8 cellular contexts compared by ENCODE assay signal in genomic region chr1:11736746-11737639, GRCh38. TPM values are rescaled to one million over a fixed set of nuclear protein-coding genes. Genes with fewer than 3 reads are reported as not detected.
A peak's percentile ranks its signal among the peaks of the same experiment; 100 is the strongest.
DNase-seq lines count a peak whose midpoint lies in the region; ATAC-seq, FAIRE-seq and TF ChIP-seq lines count a peak whose summit lies in the region.

No MANE protein-coding gene starts in this region.

- peaks cover 7% of the 10 kb centered on the region for H3K9me1 ChIP-seq in K562 (ENCODE audit: control insufficient read depth, insufficient read depth, low read length)

- CTCF ChIA-PET in K562 (lab: Yijun Ruan, JAX; ENCODE audit: low intra/inter-chr PET ratio) = no interaction called here

- intact Hi-C loops in K562 (cut with micrococcal nuclease) (loop anchor here (5.0 kb wide), 1 partner anchor 60 kb away; no protein-coding TSS in a partner anchor), sigmoid colon (cut with DNase I) (loop anchor here (2.0 to 10.0 kb wide), 5 partner anchors 50 to 462 kb away; partner anchors contain the start of genes FBXO2, FBXO44 and UBIAD1)

- DNase-seq in ELF-1 (ENCODE audit: low read depth, low spot score) (peak; percentile 81), HS-5 (ENCODE audit: low read depth) (peak; percentile 83), SJCRH30 (peak; percentile 52 to 62), K562 (ENCODE audit: extremely low read depth in 1 of 4, low spot score in 3 of 4) (peak; percentile 43 to 73 (median 54)), sigmoid colon (peak; percentile 87)

- in situ Hi-C loops in K562 (cut with MboI) = no loop called here

- H3K4me3 ChIP-seq in SJCRH30 (peak overlapping the region; percentile 74), K562 (peak overlapping the region; percentile 69), iPS-15b (ENCODE audit: low read depth, low read length) (peak overlapping the region; percentile 82), sigmoid colon (peak overlapping the region; percentile 72 to 96 (median 86))

- FAIRE-seq in K562 (lab: Jason Lieb, UNC) = peak; percentile 49

- no peaks in the 10 kb centered on the region for H4K20me1 ChIP-seq in K562 (replicated peaks; ENCODE audit: control insufficient read depth, insufficient read depth, low read length)

- no peak for TF ChIP-seq RAD21 in K562 (CRISPR knock-in tag; conservative IDR thresholded peaks at IDR 0.05 in 1 of 2, IDR thresholded peaks at IDR 0.05 in 1 of 2)

- TF ChIP-seq CTCF in K562 (IDR thresholded peaks at IDR 0.05 in 2 of 3, conservative IDR thresholded peaks at IDR 0.05 in 1 of 3; ENCODE audit: insufficient read depth in 2 of 3, low read depth in 1 of 3, low read length in 3 of 3) = 0 out of 6 replicates have a peak, but pooled peaks of 1 of the 3 experiments have one; percentile 4
- TF ChIP-seq CTCF in sigmoid colon (IDR thresholded peaks at IDR 0.05) = no peak

- ATAC-seq in K562 (peak; percentile 52), GM19324 (IDR thresholded peaks at IDR 0.05; ENCODE audit: low FRiP score, unreplicated experiment) (no peak), GM18873 (IDR thresholded peaks at IDR 0.05; ENCODE audit: low FRiP score, unreplicated experiment) (no peak)

- H3K4me2 ChIP-seq in K562 (ENCODE audit: insufficient read depth, low read length) = peak overlapping the region; percentile 99

- peak overlapping the region; percentile 21; the same call in 1 of the 2 replicates for H3K27ac ChIP-seq in SJCRH30
- peak overlapping the region; percentile 91 for H3K27ac ChIP-seq in K562 (ENCODE audit: extremely low read depth, low read depth, low read length)
- H3K27ac ChIP-seq in sigmoid colon = peak overlapping the region; percentile 88 to 90 (median 88)

- TF ChIP-seq POLR2A in K562 (conservative IDR thresholded peaks at IDR 0.05) (no peak), sigmoid colon (IDR thresholded peaks at IDR 0.05) (no peak)

- BruUV-seq in K562 (replicated peaks; lab: Mats Ljungman, UMichigan) = no TSS peak

- 3% methylated on average over 15 of the region's 15 CpGs for WGBS in K562 (ENCODE audit: insufficient coverage, low coverage, missing lambda C conversion rate)
- whole genome bisulfite sequencing in sigmoid colon, 2 donors = 15 to 18% methylated on average over 15 of the region's 15 CpGs

- POLR2A ChIA-PET in K562 (lab: Yijun Ruan, JAX) = interaction anchor here (0.6 to 3.0 kb wide), 13 partner anchors 10 to 1272 kb away, joined by 3 to 23 read pairs (median 3); no protein-coding TSS in a partner anchor

- H3K36me3 ChIP-seq in SJCRH30 = no peaks in the 10 kb centered on the region
- H3K36me3 ChIP-seq in K562 (ENCODE audit: control insufficient read depth, insufficient read depth, low read length) = peaks cover 7% of the 10 kb centered on the region; the same call in 2 of the 3 replicates
- peaks cover 3% of the 10 kb centered on the region for H3K36me3 ChIP-seq in iPS-15b (ENCODE audit: control insufficient read depth, insufficient read depth, low read length)
- no peaks in the 10 kb centered on the region for H3K36me3 ChIP-seq in sigmoid colon

- peak overlapping the region; percentile 87 to 97 for H3K9ac ChIP-seq in K562 (ENCODE audit: insufficient read depth in 1 of 2, low read depth in 2 of 2, low read length in 2 of 2)
- H3K9ac ChIP-seq in iPS-15b (ENCODE audit: low read depth, low read length) = peak overlapping the region; percentile 76

- TF ChIP-seq EP300 in K562 (IDR thresholded peaks at IDR 0.05; ENCODE audit: low read length) = peak; percentile 18; the same call in 1 of the 2 replicates
- TF ChIP-seq EP300 in sigmoid colon (IDR thresholded peaks at IDR 0.05) = no peak

- H3K4me1 ChIP-seq in SJCRH30 = peaks cover 10% of the 10 kb centered on the region
- H3K4me1 ChIP-seq in K562 (replicated peaks in 1 of 2; ENCODE audit: control insufficient read depth in 2 of 2, insufficient read depth in 2 of 2, low read length in 2 of 2) = peaks cover 49 to 59% of the 10 kb centered on the region in 2 experiments
- H3K4me1 ChIP-seq in iPS-15b (ENCODE audit: control insufficient read depth, insufficient read depth, low read length) = peaks cover 13% of the 10 kb centered on the region
- H3K4me1 ChIP-seq in sigmoid colon = peaks cover 0 to 35% (median 26%) of the 10 kb centered on the region in 4 donors

- H3K9me3 ChIP-seq in SJCRH30 (replicated peaks) (no peaks in the 10 kb centered on the region), K562 (replicated peaks; ENCODE audit: control insufficient read depth, insufficient read depth, low read depth, low read length) (no peaks in the 10 kb centered on the region), iPS-15b (ENCODE audit: control insufficient read depth, insufficient read depth, low read length) (no peaks in the 10 kb centered on the region), sigmoid colon (no peaks in the 10 kb centered on the region)

- peak overlapping the region; percentile 84 for H2AFZ ChIP-seq in K562 (ENCODE audit: low read depth, low read length)

- H3K79me2 ChIP-seq in K562 (ENCODE audit: control insufficient read depth, insufficient read depth, low read length) = peaks cover 51% of the 10 kb centered on the region

- H3K27me3 ChIP-seq in SJCRH30 (no peaks in the 10 kb centered on the region), K562 (ENCODE audit: control insufficient read depth in 2 of 2, insufficient read depth in 2 of 2, low read length in 2 of 2) (no peaks in the 10 kb centered on the region), iPS-15b (ENCODE audit: control insufficient read depth, insufficient read depth, low read length) (no peaks in the 10 kb centered on the region), sigmoid colon (no peaks in the 10 kb centered on the region)

RNA-seq across cellular contexts. Expression of gene AGTRAP, which starts 1.1 kb away (rescaled TPM):
- total RNA-seq in SJCRH30 (2014; rRNA removed; shearing (Covaris generic)) = 13.0 and 16.5 TPM in 2 replicates
- total RNA-seq in K562 (2011; cell fraction: chromatin; rRNA removed; ENCODE audit: low replicate concordance) = 54.8 and 123 TPM in 2 replicates
- total RNA-seq in K562 (2011; cell fraction: nucleolus; rRNA removed) = 175 TPM in 2 replicates
- 116 and 126 TPM in 2 replicates for total RNA-seq in K562 (2011; cell fraction: nucleoplasm; rRNA removed)
- total RNA-seq in K562 (2014; rRNA removed) = 89.3 and 118 TPM in 2 replicates
- total RNA-seq in K562 (2014; rRNA removed; fragmentation: Illumina TruSeq; extraction: Trizol) = 15.5 and 26.8 TPM in 2 replicates
- 53.7 and 57.5 TPM in 2 replicates for total RNA-seq in K562 (2015; rRNA removed; fragmentation: Illumina TruSeq; extraction: Trizol)
- 81.6 and 85.8 TPM in 2 replicates for total RNA-seq in K562 (2021)
- polyA plus RNA-seq in K562 (2011; rRNA removed) = 48.5 and 76.2 TPM in 2 replicates
- 121 and 255 TPM in 2 replicates for polyA plus RNA-seq in K562 (2011; cell fraction: cytosol; rRNA removed)
- 125 and 161 TPM in 2 replicates for polyA plus RNA-seq in K562 (2011; cell fraction: nucleus; rRNA removed)
- polyA plus RNA-seq in K562 (2012) = 83.4 and 188 TPM in 2 replicates
- polyA plus RNA-seq in K562 (2014; fragmentation: Illumina TruSeq; extraction: Trizol) = 81.4 and 99.0 TPM in 2 replicates
- polyA plus RNA-seq in K562 (2014; fragmentation: Nextera tagmentation; extraction: Ambion mirVana) = 10 to 100 TPM; 31.4 to 51.5 TPM
- polyA plus RNA-seq in K562 (2014; rRNA removed) = 105 TPM in 2 replicates
- 17.2 and 22.0 TPM in 2 replicates for polyA minus RNA-seq in K562 (2011; rRNA and poly(A)+ RNA removed)
- 47.0 and 66.3 TPM in 2 replicates for polyA minus RNA-seq in K562 (2011; cell fraction: cytosol; rRNA and poly(A)+ RNA removed)
- 18.8 and 20.9 TPM in 2 replicates for polyA minus RNA-seq in K562 (2011; cell fraction: nucleus; rRNA and poly(A)+ RNA removed)
- total RNA-seq in sigmoid colon = 10 to 100 TPM; 22.8 to 58.3 (median 33.6) TPM
- 10 to 100 TPM in 2 of 3 donors, 1 to 10 TPM in 1; 6.7 to 57.3 (median 12.0) TPM for polyA plus RNA-seq in sigmoid colon

RNA-seq across cellular contexts. Expression of gene C1orf167, which starts 25.0 kb away (rescaled TPM):
- not detected in 2 replicates for total RNA-seq in SJCRH30 (2014; rRNA removed; shearing (Covaris generic))
- total RNA-seq in K562 (2011; cell fraction: chromatin; rRNA removed; ENCODE audit: low replicate concordance) = 2.8 and 5.6 TPM in 2 replicates
- total RNA-seq in K562 (2011; cell fraction: nucleolus; rRNA removed) = 2.3 and 3.4 TPM in 2 replicates
- total RNA-seq in K562 (2011; cell fraction: nucleoplasm; rRNA removed) = 2.1 TPM in 2 replicates
- 0.37 and 0.73 TPM in 2 replicates for total RNA-seq in K562 (2014; rRNA removed)
- total RNA-seq in K562 (2014; rRNA removed; fragmentation: Illumina TruSeq; extraction: Trizol) = 0.10 and 0.29 TPM in 2 replicates
- total RNA-seq in K562 (2015; rRNA removed; fragmentation: Illumina TruSeq; extraction: Trizol) = 0.22 and 0.53 TPM in 2 replicates
- 0.82 and 1.2 TPM in 2 replicates for total RNA-seq in K562 (2021)
- 0.29 and 0.73 TPM in 2 replicates for polyA plus RNA-seq in K562 (2011; rRNA removed)
- 0.31 and 0.53 TPM in 2 replicates for polyA plus RNA-seq in K562 (2011; cell fraction: cytosol; rRNA removed)
- 2.2 and 3.2 TPM in 2 replicates for polyA plus RNA-seq in K562 (2011; cell fraction: nucleus; rRNA removed)
- 0.48 and 2.0 TPM in 2 replicates for polyA plus RNA-seq in K562 (2012)
- polyA plus RNA-seq in K562 (2014; fragmentation: Illumina TruSeq; extraction: Trizol) = 0.29 and 0.31 TPM in 2 replicates
- polyA plus RNA-seq in K562 (2014; fragmentation: Nextera tagmentation; extraction: Ambion mirVana) = not detected
- 0.86 and 0.94 TPM in 2 replicates for polyA plus RNA-seq in K562 (2014; rRNA removed)
- 0.14 and 0.27 TPM in 2 replicates for polyA minus RNA-seq in K562 (2011; rRNA and poly(A)+ RNA removed)
- polyA minus RNA-seq in K562 (2011; cell fraction: cytosol; rRNA and poly(A)+ RNA removed) = 0.38 and 0.91 TPM in 2 replicates
- polyA minus RNA-seq in K562 (2011; cell fraction: nucleus; rRNA and poly(A)+ RNA removed) = 0.78 and 0.81 TPM in 2 replicates
- 1 to 10 TPM in 2 of 4 donors, under 1 TPM in 1, not detected in 1; 0.66 to 1.8 (median 1.1) TPM for total RNA-seq in sigmoid colon
- 1 to 10 TPM; 1.6 to 2.4 (median 2.2) TPM for polyA plus RNA-seq in sigmoid colon

RNA-seq across cellular contexts. Expression of gene DRAXIN, which starts 45.5 kb away (rescaled TPM):
- total RNA-seq in SJCRH30 (2014; rRNA removed; shearing (Covaris generic)) = 7.1 and 8.0 TPM in 2 replicates
- not detected in 2 replicates for total RNA-seq in K562 (2011; cell fraction: chromatin; rRNA removed; ENCODE audit: low replicate concordance)
- total RNA-seq in K562 (2011; cell fraction: nucleolus; rRNA removed) = not detected in 2 replicates
- total RNA-seq in K562 (2011; cell fraction: nucleoplasm; rRNA removed) = not detected in 2 replicates
- not detected in 2 replicates for total RNA-seq in K562 (2014; rRNA removed)
- 0.04 TPM in 1 of 2 replicates, not detected in the other for total RNA-seq in K562 (2014; rRNA removed; fragmentation: Illumina TruSeq; extraction: Trizol)
- under 0.01 TPM in 1 of 2 replicates, not detected in the other for total RNA-seq in K562 (2015; rRNA removed; fragmentation: Illumina TruSeq; extraction: Trizol)
- total RNA-seq in K562 (2021) = not detected in 2 replicates
- 0.01 TPM in 1 of 2 replicates, not detected in the other for polyA plus RNA-seq in K562 (2011; rRNA removed)
- 0.01 TPM in 1 of 2 replicates, not detected in the other for polyA plus RNA-seq in K562 (2011; cell fraction: cytosol; rRNA removed)
- polyA plus RNA-seq in K562 (2011; cell fraction: nucleus; rRNA removed) = not detected in 2 replicates
- polyA plus RNA-seq in K562 (2012) = 0.01 TPM in 2 replicates
- polyA plus RNA-seq in K562 (2014; fragmentation: Illumina TruSeq; extraction: Trizol) = not detected in 2 replicates
- polyA plus RNA-seq in K562 (2014; fragmentation: Nextera tagmentation; extraction: Ambion mirVana) = under 1 TPM in 1 of 2 experiments, not detected in 1; 0.01 TPM
- 0.01 TPM in 1 of 2 replicates, not detected in the other for polyA plus RNA-seq in K562 (2014; rRNA removed)
- polyA minus RNA-seq in K562 (2011; rRNA and poly(A)+ RNA removed) = not detected in 2 replicates
- polyA minus RNA-seq in K562 (2011; cell fraction: cytosol; rRNA and poly(A)+ RNA removed) = not detected in 2 replicates
- not detected in 2 replicates for polyA minus RNA-seq in K562 (2011; cell fraction: nucleus; rRNA and poly(A)+ RNA removed)
- under 1 TPM in 2 of 4 donors, not detected in 2; 0.28 to 0.36 TPM for total RNA-seq in sigmoid colon
- polyA plus RNA-seq in sigmoid colon = under 1 TPM in 1 of 3 donors, not detected in 2; 0.13 TPM

RNA-seq across cellular contexts. Expression of gene MAD2L2, which starts 56.0 kb away (rescaled TPM):
- 172 and 174 TPM in 2 replicates for total RNA-seq in SJCRH30 (2014; rRNA removed; shearing (Covaris generic))
- 61.6 and 182 TPM in 2 replicates for total RNA-seq in K562 (2011; cell fraction: chromatin; rRNA removed; ENCODE audit: low replicate concordance)
- 209 and 213 TPM in 2 replicates for total RNA-seq in K562 (2011; cell fraction: nucleolus; rRNA removed)
- 129 and 143 TPM in 2 replicates for total RNA-seq in K562 (2011; cell fraction: nucleoplasm; rRNA removed)
- 286 and 326 TPM in 2 replicates for total RNA-seq in K562 (2014; rRNA removed)
- total RNA-seq in K562 (2014; rRNA removed; fragmentation: Illumina TruSeq; extraction: Trizol) = 69.7 and 100 TPM in 2 replicates
- 143 TPM in 2 replicates for total RNA-seq in K562 (2015; rRNA removed; fragmentation: Illumina TruSeq; extraction: Trizol)
- total RNA-seq in K562 (2021) = 211 and 212 TPM in 2 replicates
- 138 and 190 TPM in 2 replicates for polyA plus RNA-seq in K562 (2011; rRNA removed)
- 297 and 419 TPM in 2 replicates for polyA plus RNA-seq in K562 (2011; cell fraction: cytosol; rRNA removed)
- polyA plus RNA-seq in K562 (2011; cell fraction: nucleus; rRNA removed) = 289 and 315 TPM in 2 replicates
- 217 and 239 TPM in 2 replicates for polyA plus RNA-seq in K562 (2012)
- polyA plus RNA-seq in K562 (2014; fragmentation: Illumina TruSeq; extraction: Trizol) = 185 and 189 TPM in 2 replicates
- polyA plus RNA-seq in K562 (2014; fragmentation: Nextera tagmentation; extraction: Ambion mirVana) = 10 to 100 TPM; 12.4 to 25.9 TPM
- 270 and 279 TPM in 2 replicates for polyA plus RNA-seq in K562 (2014; rRNA removed)
- polyA minus RNA-seq in K562 (2011; rRNA and poly(A)+ RNA removed) = 95.3 and 109 TPM in 2 replicates
- 94.6 and 115 TPM in 2 replicates for polyA minus RNA-seq in K562 (2011; cell fraction: cytosol; rRNA and poly(A)+ RNA removed)
- 71.6 and 96.6 TPM in 2 replicates for polyA minus RNA-seq in K562 (2011; cell fraction: nucleus; rRNA and poly(A)+ RNA removed)
- 10 to 100 TPM; 28.2 to 57.9 (median 41.4) TPM for total RNA-seq in sigmoid colon
- polyA plus RNA-seq in sigmoid colon = 10 to 100 TPM in 2 of 3 donors, 1 to 10 TPM in 1; 8.8 to 26.4 (median 15.0) TPM

Comparison
In these comparisons a context has a peak if more than half of its experiments do, and no peak if none do; other contexts are left out.
1. H3K27ac ChIP-seq: peak in every context shown above with its lines; median percentile 91 in K562; 88 in sigmoid colon; 21 in SJCRH30.